ENCODE assay signal across 1 cellular context in the genomic region with DNA sequence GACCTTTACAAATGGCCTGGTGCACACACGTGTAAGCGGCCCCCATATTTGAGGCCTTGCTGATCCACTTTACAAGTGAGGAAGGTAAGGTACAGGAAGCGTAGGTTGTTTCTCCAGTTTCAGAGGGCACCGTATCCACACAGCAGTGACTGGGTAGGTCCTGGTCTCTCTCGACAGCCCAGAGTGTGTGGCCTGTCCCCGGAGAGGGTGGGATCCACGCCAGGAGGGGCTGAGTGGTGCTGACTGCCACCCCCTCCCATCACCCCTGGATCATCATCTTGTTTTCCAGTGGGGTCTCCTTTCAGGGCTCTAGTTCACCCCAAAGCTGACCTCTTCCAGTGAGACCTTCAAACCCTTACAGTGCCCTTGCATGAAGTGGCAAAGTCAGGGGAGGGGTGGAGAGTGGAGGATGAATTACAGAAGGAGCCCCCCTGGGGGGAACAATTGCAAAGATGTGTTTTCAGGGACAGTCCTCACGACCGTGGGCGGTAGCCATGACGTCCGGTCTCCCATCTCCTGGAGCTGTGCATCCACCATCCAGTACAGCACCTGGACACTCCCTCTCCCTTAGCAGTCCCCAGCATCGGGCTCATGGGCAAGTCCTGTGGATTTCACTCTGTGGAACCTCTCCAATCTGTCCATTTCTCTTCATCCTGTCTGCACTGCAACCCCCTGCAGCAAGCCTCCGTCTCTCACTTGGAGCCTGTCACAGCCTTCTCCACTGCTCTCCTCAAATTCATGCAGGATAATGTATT.
TF ChIP-seq lines count a peak whose summit lies in the region.

No MANE protein-coding gene starts in this region.

TF ChIP-seq in H1, 55 proteins besides CTCF, POLR2A, EP300 and RAD21:
- TF ChIP-seq, protein P1, sequence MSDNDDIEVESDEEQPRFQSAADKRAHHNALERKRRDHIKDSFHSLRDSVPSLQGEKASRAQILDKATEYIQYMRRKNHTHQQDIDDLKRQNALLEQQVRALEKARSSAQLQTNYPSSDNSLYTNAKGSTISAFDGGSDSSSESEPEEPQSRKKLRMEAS (IDR thresholded peaks at IDR 0.05) = no peak
- TF ChIP-seq SIRT6 (IDR thresholded peaks at IDR 0.05; ENCODE audit: low read length) = no peak
- no peak for TF ChIP-seq CREB1 (IDR thresholded peaks at IDR 0.05)
- TF ChIP-seq KDM1A (IDR thresholded peaks at IDR 0.05; ENCODE audit: borderline replicate concordance, low read length) = no peak
- no peak for TF ChIP-seq HDAC6 (IDR thresholded peaks at IDR 0.05; ENCODE audit: low read depth, low read length)
- TF ChIP-seq SRF (IDR thresholded peaks at IDR 0.05; ENCODE audit: low read depth, low read length) = no peak
- TF ChIP-seq NANOG (IDR thresholded peaks at IDR 0.05; ENCODE audit: insufficient read depth, low read depth, low read length, poor library complexity, severe bottlenecking) = no peak
- TF ChIP-seq ASH2L (IDR thresholded peaks at IDR 0.05; ENCODE audit: low read length) = no peak
- no peak for TF ChIP-seq SIX5 (IDR thresholded peaks at IDR 0.05; ENCODE audit: low read depth, low read length)
- no peak for TF ChIP-seq SAP30 (IDR thresholded peaks at IDR 0.05; ENCODE audit: insufficient read depth, insufficient replicate concordance, low read length)
- no peak for TF ChIP-seq RFX5 (IDR thresholded peaks at IDR 0.05; ENCODE audit: borderline replicate concordance, low read depth, low read length)
- no peak for TF ChIP-seq RNF2 (IDR thresholded peaks at IDR 0.05; ENCODE audit: borderline replicate concordance, low read depth, low read length, missing control alignments, poor library complexity, severe bottlenecking)
- no peak for TF ChIP-seq CBX8 (IDR thresholded peaks at IDR 0.05; ENCODE audit: borderline replicate concordance, low read depth, low read length)
- TF ChIP-seq CHD1 (IDR thresholded peaks at IDR 0.05; ENCODE audit: low read depth, low read length) = no peak
- no peak for TF ChIP-seq HDAC2 (IDR thresholded peaks at IDR 0.05; ENCODE audit: borderline replicate concordance in 1 of 2, low read depth in 2 of 2, low read length in 2 of 2)
- TF ChIP-seq, protein P2, sequence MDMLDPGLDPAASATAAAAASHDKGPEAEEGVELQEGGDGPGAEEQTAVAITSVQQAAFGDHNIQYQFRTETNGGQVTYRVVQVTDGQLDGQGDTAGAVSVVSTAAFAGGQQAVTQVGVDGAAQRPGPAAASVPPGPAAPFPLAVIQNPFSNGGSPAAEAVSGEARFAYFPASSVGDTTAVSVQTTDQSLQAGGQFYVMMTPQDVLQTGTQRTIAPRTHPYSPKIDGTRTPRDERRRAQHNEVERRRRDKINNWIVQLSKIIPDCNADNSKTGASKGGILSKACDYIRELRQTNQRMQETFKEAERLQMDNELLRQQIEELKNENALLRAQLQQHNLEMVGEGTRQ (IDR thresholded peaks at IDR 0.05; ENCODE audit: low read length) = no peak
- no peak for TF ChIP-seq BRCA1 (IDR thresholded peaks at IDR 0.05; ENCODE audit: low read depth, low read length)
- no peak for TF ChIP-seq TEAD4 (IDR thresholded peaks at IDR 0.05; ENCODE audit: low read depth, low read length)
- TF ChIP-seq RBBP5 (IDR thresholded peaks at IDR 0.05; ENCODE audit: borderline replicate concordance, low read depth, low read length) = no peak
- no peak for TF ChIP-seq CEBPB (IDR thresholded peaks at IDR 0.05; ENCODE audit: low read depth, low read length)
